7 cellular contexts compared by ENCODE assay signal in genomic region chr20:45933231-45934045, GRCh38. TPM values are rescaled to one million over a fixed set of nuclear protein-coding genes. Genes with fewer than 3 reads are reported as not detected.
A peak's percentile ranks its signal among the peaks of the same experiment; 100 is the strongest.
DNase-seq lines count a peak whose midpoint lies in the region; ATAC-seq, FAIRE-seq and TF ChIP-seq lines count a peak whose summit lies in the region.

No MANE protein-coding gene starts in this region.

- H3K4me3 Mint-ChIP-seq in activated naive CD8-positive, alpha-beta T cell treated with anti-CD3 and anti-CD28 coated beads, Interleukin-2, amount 10 ng/mL, durations not matched to agents 7 days and 5 days, result peak overlapping the region; percentile 94
- H3K4me3 Mint-ChIP-seq in osteocyte (ENCODE audit: unreplicated experiment), result peak overlapping the region; percentile 97

- no peaks in the 10 kb centered on the region for H3K9me3 Mint-ChIP-seq in activated naive CD8-positive, alpha-beta T cell treated with anti-CD3 and anti-CD28 coated beads, Interleukin-2, amount 10 ng/mL, durations not matched to agents 7 days and 5 days
- no peaks in the 10 kb centered on the region for H3K9me3 Mint-ChIP-seq in osteocyte (ENCODE audit: unreplicated experiment)

- peak overlapping the region; percentile 98 for H3K27ac Mint-ChIP-seq in activated naive CD8-positive, alpha-beta T cell treated with anti-CD3 and anti-CD28 coated beads, Interleukin-2, amount 10 ng/mL, durations not matched to agents 7 days and 5 days
- peak overlapping the region; percentile 97 for H3K27ac Mint-ChIP-seq in osteocyte (ENCODE audit: unreplicated experiment)

- intact Hi-C loops in head of caudate nucleus (cut with DNase I) (loop anchor here (2.0 to 10.0 kb wide), 2 partner anchors 43 to 119 kb away; partner anchors contain the start of genes CTSA, NEURL2 and UBE2C), upper lobe of right lung (cut with DNase I) (no loop called here)

- WGBS in SK-N-SH (ENCODE audit: low lambda C conversion rate), result 55% methylated on average over 11 of the region's 22 CpGs

- no peak for TF ChIP-seq EP300 in SK-N-SH (IDR thresholded peaks at IDR 0.05; ENCODE audit: borderline replicate concordance in 1 of 2, low read depth in 1 of 2, low read length in 1 of 2)

- H4K20me1 ChIP-seq in SK-N-SH (ENCODE audit: insufficient read depth), result peaks cover 20% of the 10 kb centered on the region; the same call in 1 of the 2 replicates

- DNase-seq in GM18507 (ENCODE audit: extremely low spot score, insufficient read length, low read depth) (peak; percentile 60), NCI-H1092 (lab: John Stamatoyannopoulos, UW) (peak; percentile 69), SK-N-SH (peak; percentile 81), head of caudate nucleus (peak; percentile 53 to 93 (median 76)), osteocyte (ENCODE audit: extremely low spot score, unreplicated experiment) (peak; percentile 88), upper lobe of right lung (peak; percentile 80)
- DNase-seq in activated naive CD8-positive, alpha-beta T cell treated with anti-CD3 and anti-CD28 coated beads, Interleukin-2, amount 10 ng/mL, durations not matched to agents 7 days and 5 days, result peak; percentile 69

- ATAC-seq in activated naive CD8-positive, alpha-beta T cell treated with anti-CD3 and anti-CD28 coated beads, Interleukin-2, amount 10 ng/mL, durations not matched to agents 7 days and 5 days (ENCODE audit: low read depth), result peak; percentile 28
- peak; percentile 52 for ATAC-seq in upper lobe of right lung

- H3K9me3 ChIP-seq in SK-N-SH (no peaks in the 10 kb centered on the region), upper lobe of right lung (no peaks in the 10 kb centered on the region)

- CTCF ChIA-PET in SK-N-SH (lab: Yijun Ruan, JAX), result interaction anchor here (1.0 to 3.4 kb wide), 10 partner anchors 11 to 44 kb away, joined by 3 to 20 read pairs (median 6); partner anchors contain the start of genes CTSA and NEURL2

- peaks cover 10% of the 10 kb centered on the region for H3K36me3 Mint-ChIP-seq in activated naive CD8-positive, alpha-beta T cell treated with anti-CD3 and anti-CD28 coated beads, Interleukin-2, amount 10 ng/mL, durations not matched to agents 7 days and 5 days
- H3K36me3 Mint-ChIP-seq in osteocyte (ENCODE audit: unreplicated experiment), result peaks cover 3% of the 10 kb centered on the region

- peaks cover 17% of the 10 kb centered on the region for H3K4me1 Mint-ChIP-seq in activated naive CD8-positive, alpha-beta T cell treated with anti-CD3 and anti-CD28 coated beads, Interleukin-2, amount 10 ng/mL, durations not matched to agents 7 days and 5 days
- peaks cover 18% of the 10 kb centered on the region for H3K4me1 Mint-ChIP-seq in osteocyte (ENCODE audit: unreplicated experiment)

- H3K9ac ChIP-seq in SK-N-SH, result peak overlapping the region; percentile 100

- H3K27ac ChIP-seq in SK-N-SH (ENCODE audit: low read depth in 2 of 2, low read length in 1 of 2) (peak overlapping the region; percentile 98), upper lobe of right lung (peak overlapping the region; percentile 100)

- FAIRE-seq in GM18507 (lab: Jason Lieb, UNC), result peak; percentile 47

- H3K4me2 ChIP-seq in SK-N-SH, result peak overlapping the region; percentile 89

- TF ChIP-seq RAD21 in SK-N-SH (IDR thresholded peaks at IDR 0.05; ENCODE audit: low read length), result peak; percentile 54

- H2AFZ ChIP-seq in SK-N-SH (ENCODE audit: low read depth), result no peak overlapping the region

- no peaks in the 10 kb centered on the region for H3K27me3 ChIP-seq in SK-N-SH (ENCODE audit: insufficient read depth)
- no peaks in the 10 kb centered on the region for H3K27me3 ChIP-seq in upper lobe of right lung

- peaks cover 11% of the 10 kb centered on the region for H3F3A ChIP-seq in SK-N-SH (replicated peaks; ENCODE audit: insufficient read depth)

- H3K27me3 Mint-ChIP-seq in activated naive CD8-positive, alpha-beta T cell treated with anti-CD3 and anti-CD28 coated beads, Interleukin-2, amount 10 ng/mL, durations not matched to agents 7 days and 5 days, result no peaks in the 10 kb centered on the region
- H3K27me3 Mint-ChIP-seq in osteocyte (ENCODE audit: unreplicated experiment), result no peaks in the 10 kb centered on the region

- H3K4me1 ChIP-seq in SK-N-SH (ENCODE audit: control insufficient read depth in 1 of 2, insufficient read depth in 2 of 2, low read depth in 1 of 2, low read length in 1 of 2) (peaks cover 10 to 24% of the 10 kb centered on the region in 2 experiments; a peak in 3 of 4 replicates), upper lobe of right lung (peaks cover 14% of the 10 kb centered on the region)

- no peaks in the 10 kb centered on the region for H3K9me2 ChIP-seq in SK-N-SH

- H3K79me2 ChIP-seq in SK-N-SH (ENCODE audit: insufficient read depth), result peaks cover 65% of the 10 kb centered on the region

- H3K36me3 ChIP-seq in SK-N-SH (replicated peaks in 1 of 2; ENCODE audit: control insufficient read depth in 1 of 2, insufficient read depth in 2 of 2, low read length in 1 of 2), result peaks cover 12 to 22% of the 10 kb centered on the region in 2 experiments
- peaks cover 14% of the 10 kb centered on the region for H3K36me3 ChIP-seq in upper lobe of right lung

- POLR2A ChIA-PET in SK-N-SH (lab: Yijun Ruan, JAX), result interaction anchor here (0.9 to 4.4 kb wide), 11 partner anchors 8 to 142 kb away, joined by 3 to 46 read pairs (median 11); partner anchors contain the start of genes CTSA, DNTTIP1, NEURL2 and PLTP
- POLR2A ChIA-PET in activated naive CD8-positive, alpha-beta T cell treated with anti-CD3 and anti-CD28 coated beads, Interleukin-2, amount 10 ng/mL, durations not matched to agents 7 days and 5 days (lab: Charles Lee), result interaction anchor here (0.6 to 5.6 kb wide), 21 partner anchors 9 to 155 kb away, joined by 3 to 93 read pairs (median 15); partner anchors contain the start of genes ACOT8, CTSA, DNTTIP1 and NEURL2

- H3K4me3 ChIP-seq in SK-N-SH (ENCODE audit: low read depth in 2 of 2, low read length in 1 of 2), result peak overlapping the region; percentile 85 to 89
- H3K4me3 ChIP-seq in upper lobe of right lung, result peak overlapping the region; percentile 99

- TF ChIP-seq CTCF in SK-N-SH (IDR thresholded peaks at IDR 0.05), result peak; percentile 37
- TF ChIP-seq CTCF in osteocyte (IDR thresholded peaks at IDR 0.05), result peak; percentile 44
- TF ChIP-seq CTCF in upper lobe of right lung (IDR thresholded peaks at IDR 0.05), result peak; percentile 38

RNA-seq across cellular contexts. Expression of gene PCIF1, which starts 1.0 kb away (rescaled TPM):
- polyA plus RNA-seq in SK-N-SH (2012; rRNA removed), result 18.2 and 23.1 TPM in 2 replicates
- 12.0 and 16.5 TPM in 2 replicates for polyA plus RNA-seq in SK-N-SH (2012; cell fraction: cytosol; rRNA removed)
- 30.5 and 34.6 TPM in 2 replicates for polyA plus RNA-seq in SK-N-SH (2012; cell fraction: nucleus; rRNA removed)
- 10 to 100 TPM; 54.5 to 58.3 TPM for total RNA-seq in activated naive CD8-positive, alpha-beta T cell treated with anti-CD3 and anti-CD28 coated beads, Interleukin-2, amount 10 ng/mL, durations not matched to agents 7 days and 5 days
- total RNA-seq in osteocyte (34.6 and 42.1 TPM in 2 replicates), upper lobe of right lung (43.1 TPM)

RNA-seq across cellular contexts. Expression of gene PLTP, which starts 21.5 kb away (rescaled TPM):
- 114 and 154 TPM in 2 replicates for polyA plus RNA-seq in SK-N-SH (2012; rRNA removed)
- polyA plus RNA-seq in SK-N-SH (2012; cell fraction: cytosol; rRNA removed), result 68.2 and 102 TPM in 2 replicates
- polyA plus RNA-seq in SK-N-SH (2012; cell fraction: nucleus; rRNA removed), result 169 and 176 TPM in 2 replicates
- total RNA-seq in activated naive CD8-positive, alpha-beta T cell treated with anti-CD3 and anti-CD28 coated beads, Interleukin-2, amount 10 ng/mL, durations not matched to agents 7 days and 5 days, result 1 to 10 TPM; 2.2 to 2.9 TPM
- total RNA-seq in osteocyte (195 and 211 TPM in 2 replicates), upper lobe of right lung (65.9 TPM)

RNA-seq across cellular contexts. Expression of gene ZNF335, which starts 38.6 kb away (rescaled TPM):
- 8.5 and 11.7 TPM in 2 replicates for polyA plus RNA-seq in SK-N-SH (2012; rRNA removed)
- 3.0 and 4.5 TPM in 2 replicates for polyA plus RNA-seq in SK-N-SH (2012; cell fraction: cytosol; rRNA removed)
- 47.8 and 52.8 TPM in 2 replicates for polyA plus RNA-seq in SK-N-SH (2012; cell fraction: nucleus; rRNA removed)
- total RNA-seq in activated naive CD8-positive, alpha-beta T cell treated with anti-CD3 and anti-CD28 coated beads, Interleukin-2, amount 10 ng/mL, durations not matched to agents 7 days and 5 days, result 10 to 100 TPM; 43.3 to 43.7 TPM
- total RNA-seq in osteocyte (23.9 and 24.6 TPM in 2 replicates), upper lobe of right lung (19.1 TPM)

RNA-seq across cellular contexts. Expression of gene CTSA, which starts 42.3 kb away (rescaled TPM):
- 338 and 363 TPM in 2 replicates for polyA plus RNA-seq in SK-N-SH (2012; rRNA removed)
- polyA plus RNA-seq in SK-N-SH (2012; cell fraction: cytosol; rRNA removed), result 162 and 242 TPM in 2 replicates
- 656 and 683 TPM in 2 replicates for polyA plus RNA-seq in SK-N-SH (2012; cell fraction: nucleus; rRNA removed)
- 10 to 100 TPM; 76.9 to 83.4 TPM for total RNA-seq in activated naive CD8-positive, alpha-beta T cell treated with anti-CD3 and anti-CD28 coated beads, Interleukin-2, amount 10 ng/mL, durations not matched to agents 7 days and 5 days
- total RNA-seq in osteocyte, result 310 and 318 TPM in 2 replicates
- 164 TPM for total RNA-seq in upper lobe of right lung

RNA-seq across cellular contexts. Expression of gene NEURL2, which starts 42.4 kb away (rescaled TPM):
- 3.5 and 4.7 TPM in 2 replicates for polyA plus RNA-seq in SK-N-SH (2012; rRNA removed)
- 1.3 and 1.9 TPM in 2 replicates for polyA plus RNA-seq in SK-N-SH (2012; cell fraction: cytosol; rRNA removed)
- 21.3 and 22.3 TPM in 2 replicates for polyA plus RNA-seq in SK-N-SH (2012; cell fraction: nucleus; rRNA removed)
- 1 to 10 TPM; 3.9 to 5.3 TPM for total RNA-seq in activated naive CD8-positive, alpha-beta T cell treated with anti-CD3 and anti-CD28 coated beads, Interleukin-2, amount 10 ng/mL, durations not matched to agents 7 days and 5 days
- total RNA-seq in osteocyte, result 7.3 and 7.4 TPM in 2 replicates
- total RNA-seq in upper lobe of right lung, result 2.8 TPM

Comparison
In these comparisons a context has a peak if more than half of its experiments do, and no peak if none do; other contexts are left out.
1. Peak in every context shown above with its lines: DNase-seq, ATAC-seq, H3K4me3 ChIP-seq and H3K27ac ChIP-seq.
2. RNA of gene PLTP, which starts 21.5 kb away (total RNA-seq): 195 to 211 TPM in osteocyte and 65.9 TPM in upper lobe of right lung (single experiment); 2.2 to 2.9 TPM in activated naive CD8-positive, alpha-beta T cell treated with anti-CD3 and anti-CD28 coated beads, Interleukin-2, amount 10 ng/mL, durations not matched to agents 7 days and 5 days; every median in the first group is over 10 times any median in the second.